ENCODE assay signal across 8 cellular contexts in genomic region chr12:76031414-76032042, GRCh38. TPM values are rescaled to one million over a fixed set of nuclear protein-coding genes. Genes with fewer than 3 reads are reported as not detected.
A peak's percentile ranks its signal among the peaks of the same experiment; 100 is the strongest.
DNase-seq lines count a peak whose midpoint lies in the region; ATAC-seq and TF ChIP-seq lines count a peak whose summit lies in the region.

TSS of gene PHLDA1 (minus strand) at chr12:76031776.

- H3K27ac Mint-ChIP-seq in mesothelial cell of epicardium: peak within 1 kb of the TSS; percentile 96

- H3K9me3 ChIP-seq in HUES48 (ENCODE audit: control insufficient read depth, insufficient read depth, low read length): no peaks in the 10 kb centered on the region
- H3K9me3 ChIP-seq in NT2/D1 (ENCODE audit: insufficient read depth, low read length): no peaks in the 10 kb centered on the region

- peak within 1 kb of the TSS; percentile 94 for H3K4me3 Mint-ChIP-seq in mesothelial cell of epicardium

- H3K4me1 ChIP-seq in HUES48 (ENCODE audit: control insufficient read depth, insufficient read depth, low read length) (peaks cover 21% of the 10 kb centered on the region), NT2/D1 (ENCODE audit: insufficient read depth, insufficient read length) (no peaks in the 10 kb centered on the region)

- H3K9me3 Mint-ChIP-seq in mesothelial cell of epicardium: no peaks in the 10 kb centered on the region

- DNase-seq in D341Med (ENCODE audit: low spot score): peak; percentile 92
- DNase-seq in NT2/D1 (ENCODE audit: low read depth, low spot score): peak; percentile 93
- peak; percentile 76 for DNase-seq in activated CD8-positive, alpha-beta memory T cell treated with anti-CD3 and anti-CD28 coated beads, Interleukin-2, amount 50 U/mL, for 1 hour (ENCODE audit: extremely low read depth)
- DNase-seq in mesothelial cell of epicardium (ENCODE audit: low spot score in 2 of 2, unreplicated experiment in 2 of 2): peak; percentile 79 to 89
- DNase-seq in stimulated activated CD8-positive, alpha-beta memory T cell treated with anti-CD3 and anti-CD28 coated beads, Interleukin-15, amount 100 ng/mL, for 48 hours (ENCODE audit: low read depth in 2 of 2): peak; percentile 94 to 97

- no peaks in the 10 kb centered on the region for H3K36me3 Mint-ChIP-seq in mesothelial cell of epicardium

- peak within 1 kb of the TSS; percentile 96 for H3K27ac ChIP-seq in HUES48 (ENCODE audit: low read depth, low read length)

- TF ChIP-seq CTCF in mesothelial cell of epicardium (IDR thresholded peaks at IDR 0.05; ENCODE audit: unreplicated experiment): peak; percentile 46

- peaks cover 48% of the 10 kb centered on the region for H3K4me1 Mint-ChIP-seq in mesothelial cell of epicardium

- H3K36me3 ChIP-seq in HUES48 (ENCODE audit: control insufficient read depth, insufficient read depth, low read length): peaks cover 24% of the 10 kb centered on the region
- H3K36me3 ChIP-seq in NT2/D1 (ENCODE audit: insufficient read depth, insufficient read length, low read length): peaks cover 35% of the 10 kb centered on the region

- in situ Hi-C loops in endometrial microvascular endothelial cells (cut with HindIII; ENCODE audit: inconsistent ontology term, low pct_unique_long_range_greater_than_20kb, low sequenced_read_pairs): loop anchor here (25.0 kb wide), 2 partner anchors 319 to 469 kb away; no protein-coding TSS in a partner anchor

- H3K9ac ChIP-seq in HUES48 (ENCODE audit: low read depth, low read length): peak within 1 kb of the TSS; percentile 69
- H3K9ac ChIP-seq in NT2/D1 (ENCODE audit: insufficient read length, low read depth): peak within 1 kb of the TSS; percentile 99

- H3K27me3 ChIP-seq in HUES48 (ENCODE audit: control insufficient read depth, insufficient read depth, low read length): no peaks in the 10 kb centered on the region
- H3K27me3 ChIP-seq in NT2/D1 (ENCODE audit: insufficient read depth, insufficient read length): peaks cover 8% of the 10 kb centered on the region

- ATAC-seq in GM21390 (IDR thresholded peaks at IDR 0.05; ENCODE audit: unreplicated experiment): peak; percentile 84

- H3K4me3 ChIP-seq in HUES48 (ENCODE audit: low read depth, low read length) (peak within 1 kb of the TSS; percentile 86), NT2/D1 (ENCODE audit: insufficient read length, low read depth) (peak within 1 kb of the TSS; percentile 98)

- no peaks in the 10 kb centered on the region for H3K27me3 Mint-ChIP-seq in mesothelial cell of epicardium (ENCODE audit: low read depth)

RNA-seq across cellular contexts. Expression of gene PHLDA1, which starts in this region (rescaled TPM):
- total RNA-seq in endometrial microvascular endothelial cells (ENCODE audit: inconsistent ontology term): 31.1 TPM
- total RNA-seq in mesothelial cell of epicardium: 23.4 to 24.4 TPM (median 23.6 TPM) in 3 replicates

Comparison
In these comparisons a context has a peak if more than half of its experiments do, and no peak if none do; other contexts are left out.
1. Peak in every context shown above with its lines: DNase-seq, ATAC-seq, H3K4me3 ChIP-seq and H3K27ac ChIP-seq.